ENCODE assay signal across 1 cellular context in genomic region chr21:25489673-25490072, GRCh38.
TF ChIP-seq lines count a peak whose summit lies in the region.

No MANE protein-coding gene starts in this region.

TF ChIP-seq in A549, 52 proteins besides CTCF, POLR2A, EP300 and RAD21:
- no peak for TF ChIP-seq RFX5 (IDR thresholded peaks at IDR 0.05)
- TF ChIP-seq, protein P1, sequence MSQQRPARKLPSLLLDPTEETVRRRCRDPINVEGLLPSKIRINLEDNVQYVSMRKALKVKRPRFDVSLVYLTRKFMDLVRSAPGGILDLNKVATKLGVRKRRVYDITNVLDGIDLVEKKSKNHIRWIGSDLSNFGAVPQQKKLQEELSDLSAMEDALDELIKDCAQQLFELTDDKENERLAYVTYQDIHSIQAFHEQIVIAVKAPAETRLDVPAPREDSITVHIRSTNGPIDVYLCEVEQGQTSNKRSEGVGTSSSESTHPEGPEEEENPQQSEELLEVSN (IDR thresholded peaks at IDR 0.05; ENCODE audit: borderline replicate concordance, low read depth) = no peak
- TF ChIP-seq MAFK (IDR thresholded peaks at IDR 0.05; ENCODE audit: partially characterized antibody) = peak; percentile 61
- TF ChIP-seq HMGXB4 (CRISPR knock-in tag; IDR thresholded peaks at IDR 0.05; ENCODE audit: borderline replicate concordance) = no peak
- TF ChIP-seq HDAC2 (IDR thresholded peaks at IDR 0.05) = no peak
- no peak for TF ChIP-seq TFCP2L1 (CRISPR knock-in tag; IDR thresholded peaks at IDR 0.05)
- no peak for TF ChIP-seq JUN (IDR thresholded peaks at IDR 0.05)
